16 cellular contexts compared by ENCODE assay signal in the genomic region with DNA sequence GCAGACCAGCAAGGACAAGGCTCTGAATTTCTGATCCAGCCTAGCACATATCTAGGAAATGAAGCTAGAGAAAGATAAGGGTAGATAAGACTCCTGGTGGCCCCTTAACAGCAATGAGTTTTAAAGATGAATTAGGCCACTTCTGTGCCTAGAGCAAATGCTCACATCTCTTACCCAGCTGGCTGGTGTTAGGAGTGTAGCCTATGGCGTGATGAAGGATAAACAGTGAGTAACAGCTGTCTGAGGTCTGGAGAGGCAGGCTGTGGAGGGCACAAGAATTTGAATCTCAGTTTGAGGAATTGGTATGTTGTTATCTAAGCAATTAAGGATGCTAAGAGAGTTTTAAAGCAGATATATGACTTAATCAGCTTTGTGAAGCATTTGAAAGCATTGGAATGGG.
A peak's percentile ranks its signal among the peaks of the same experiment; 100 is the strongest.
DNase-seq lines count a peak whose midpoint lies in the region; ATAC-seq, FAIRE-seq and TF ChIP-seq lines count a peak whose summit lies in the region.
"Had no signal": no experiment of that assay in that cellular context is flagged by ENCODE, and none has a peak within 500 bp of the region (broad histone marks: within the 10 kb centered on the region; RNA-seq: fewer than 3 reads in every experiment).

No MANE protein-coding gene starts in this region.

- H3K4me3 ChIP-seq in AG10803 (ENCODE audit: low read length) (no peak overlapping the region), cardiac fibroblast (replicated peaks in 1 of 2; ENCODE audit: low read depth in 2 of 2, low read length in 2 of 2) (no peak overlapping the region)

- H3K27ac Mint-ChIP-seq in WTC11: no peak overlapping the region
- H3K27ac Mint-ChIP-seq: B cell, IgD-negative memory B cell, type B pancreatic cell had no signal

- no peak for ATAC-seq in WTC11
- no peak for ATAC-seq in GM21423 (IDR thresholded peaks at IDR 0.05; ENCODE audit: unreplicated experiment)
- no peak for ATAC-seq in HG02852 (IDR thresholded peaks at IDR 0.05; ENCODE audit: unreplicated experiment)

- DNase-seq in AG10803 (ENCODE audit: low read depth): peak; percentile 80
- DNase-seq in HTR-8/SVneo (ENCODE audit: insufficient read length, low spot score): no peak
- peak; percentile 53 to 69 for DNase-seq in cardiac fibroblast (ENCODE audit: low read depth in 2 of 2)
- DNase-seq in kidney tubule cell (ENCODE audit: low spot score): peak; percentile 69
- no peak for DNase-seq in GM13977 (ENCODE audit: low spot score)
- DNase-seq in WTC11 (ENCODE audit: low spot score): no peak
- DNase-seq: foreskin fibroblast; NCI-H1048; stimulated activated CD4-positive, alpha-beta T cell treated with anti-CD3 and anti-CD28 coated beads, Interleukin-4, amount 100 ng/mL, for 4 hours had no signal

- CTCF ChIA-PET in WTC11 (lab: Charles Lee): no interaction called here

- H3K4me1 Mint-ChIP-seq in WTC11: peaks cover 6% of the 10 kb centered on the region; the same call in 1 of the 2 replicates
- H3K4me1 Mint-ChIP-seq: B cell, IgD-negative memory B cell had no signal

- H3K4me3 Mint-ChIP-seq in WTC11: no peak overlapping the region
- H3K4me3 Mint-ChIP-seq: B cell, brain, IgD-negative memory B cell, type B pancreatic cell had no signal

- FAIRE-seq in HTR-8/SVneo (lab: Jason Lieb, UNC): peak; percentile 59
- FAIRE-seq: H54 had no signal

- POLR2A ChIA-PET in WTC11 (lab: Charles Lee): no interaction called here

- H3K9me3 Mint-ChIP-seq in WTC11: peaks cover 29% of the 10 kb centered on the region

- H3K27me3 Mint-ChIP-seq in WTC11 (ENCODE audit: low read depth): no peaks in the 10 kb centered on the region
- H3K27me3 Mint-ChIP-seq: B cell, brain, IgD-negative memory B cell, type B pancreatic cell had no signal

- H3K36me3 Mint-ChIP-seq in WTC11: peaks cover 33% of the 10 kb centered on the region
- H3K36me3 Mint-ChIP-seq: IgD-negative memory B cell had no signal

- TF ChIP-seq CTCF in AG10803 (conservative IDR thresholded peaks at IDR 0.05; ENCODE audit: low read length): no peak
- TF ChIP-seq CTCF in cardiac fibroblast (IDR thresholded peaks at IDR 0.05; ENCODE audit: low read depth, low read length): no peak
- TF ChIP-seq CTCF in GM13977 (IDR thresholded peaks at IDR 0.05; ENCODE audit: extremely low read depth, insufficient read depth, missing control alignments): no peak
- TF ChIP-seq CTCF in WTC11 (IDR thresholded peaks at IDR 0.05): no peak

- in situ Hi-C loops in GM13977 (cut with MboI; ENCODE audit: low pct_unique_long_range_greater_than_20kb, low sequenced_read_pairs, unreplicated experiment): no loop called here

TF ChIP-seq in WTC11, 78 proteins besides CTCF, POLR2A, EP300 and RAD21:
- TF ChIP-seq, protein P1, sequence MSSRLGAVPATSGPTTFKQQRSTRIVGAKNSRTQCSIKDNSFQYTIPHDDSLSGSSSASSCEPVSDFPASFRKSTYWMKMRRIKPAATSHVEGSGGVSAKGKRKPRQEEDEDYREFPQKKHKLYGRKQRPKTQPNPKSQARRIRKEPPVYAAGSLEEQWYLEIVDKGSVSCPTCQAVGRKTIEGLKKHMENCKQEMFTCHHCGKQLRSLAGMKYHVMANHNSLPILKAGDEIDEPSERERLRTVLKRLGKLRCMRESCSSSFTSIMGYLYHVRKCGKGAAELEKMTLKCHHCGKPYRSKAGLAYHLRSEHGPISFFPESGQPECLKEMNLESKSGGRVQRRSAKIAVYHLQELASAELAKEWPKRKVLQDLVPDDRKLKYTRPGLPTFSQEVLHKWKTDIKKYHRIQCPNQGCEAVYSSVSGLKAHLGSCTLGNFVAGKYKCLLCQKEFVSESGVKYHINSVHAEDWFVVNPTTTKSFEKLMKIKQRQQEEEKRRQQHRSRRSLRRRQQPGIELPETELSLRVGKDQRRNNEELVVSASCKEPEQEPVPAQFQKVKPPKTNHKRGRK (CRISPR knock-in tag; IDR thresholded peaks at IDR 0.05; ENCODE audit: borderline replicate concordance): no peak
- no peak for TF ChIP-seq GABPB1 (CRISPR knock-in tag; IDR thresholded peaks at IDR 0.05)
- no peak for TF ChIP-seq RELA (CRISPR knock-in tag; IDR thresholded peaks at IDR 0.05; ENCODE audit: borderline replicate concordance)
- no peak for TF ChIP-seq CREB1 (CRISPR knock-in tag; IDR thresholded peaks at IDR 0.05)

Comparison
In these comparisons a context has a peak if more than half of its experiments do, and no peak if none do; other contexts are left out.
1. DNase-seq: peak in AG10803 (single experiment), cardiac fibroblast (2 of 2) and kidney tubule cell (single experiment); none in HTR-8/SVneo (single experiment), GM13977 (single experiment) and WTC11 (single experiment).